Comparison of ENCODE assay signal across 9 cellular contexts in genomic region chr10:92664322-92664721, GRCh38. TPM values are rescaled to one million over a fixed set of nuclear protein-coding genes. Genes with fewer than 3 reads are reported as not detected.
"Had no signal": no experiment of that assay in that cellular context is flagged by ENCODE, and none has a peak within 500 bp of the region (broad histone marks: within the 10 kb centered on the region; RNA-seq: fewer than 3 reads in every experiment).

No MANE protein-coding gene starts in this region.

- H3K4me3 ChIP-seq: GM23248, HAP-1 had no signal

- H3K4me1 ChIP-seq: HAP-1 had no signal

- H2AFZ ChIP-seq: GM23248 had no signal

- H3K36me3 ChIP-seq: HAP-1 had no signal

- DNase-seq: GM23248, GOT3, H7, HFFc6, KG1 had no signal

- H3K9me3 ChIP-seq: HAP-1 had no signal

- H3K9ac ChIP-seq: GM23248 had no signal

- ATAC-seq: HCT116 had no signal

- H3K27ac ChIP-seq: GM23248, HL-60 had no signal

RNA-seq across cellular contexts. Expression of gene HHEX, which starts 25.4 kb away (rescaled TPM):
- total RNA-seq: H4 had no signal
